In genomic region chr6:40907198-40907701, GRCh38 we compare ENCODE assay signal across 11 cellular contexts.
DNase-seq lines count a peak whose midpoint lies in the region; ATAC-seq and TF ChIP-seq lines count a peak whose summit lies in the region.
"Had no signal": no experiment of that assay in that cellular context is flagged by ENCODE, and none has a peak within 500 bp of the region (broad histone marks: within the 10 kb centered on the region; RNA-seq: fewer than 3 reads in every experiment).

No MANE protein-coding gene starts in this region.

- H3K79me2 ChIP-seq in PC-9 (ENCODE audit: low read depth): no peaks in the 10 kb centered on the region
- no peaks in the 10 kb centered on the region for H3K79me2 ChIP-seq in mesendoderm (ENCODE audit: control insufficient read depth, insufficient read depth, low read length)

- H3K4ac ChIP-seq in mesendoderm (ENCODE audit: low read depth, low read length): no peak overlapping the region

- no peaks in the 10 kb centered on the region for H3K9me2 ChIP-seq in PC-9 (ENCODE audit: insufficient read depth)

- POLR2A ChIA-PET in PC-9 (lab: Charles Lee; ENCODE audit: unreplicated experiment): interaction anchor here (0.5 to 0.7 kb wide), 3 partner anchors 13 to 1644 kb away, joined by 3 to 6 read pairs (median 3); no protein-coding TSS in a partner anchor

- H2AFZ ChIP-seq in PC-9: no peak overlapping the region

- H3K27ac ChIP-seq in PC-9 (peak overlapping the region; percentile 67), mesendoderm (ENCODE audit: low read depth, low read length) (no peak overlapping the region)
- H3K27ac ChIP-seq: WERI-Rb-1 had no signal

- no peak for ATAC-seq in HG02840 (IDR thresholded peaks at IDR 0.05; ENCODE audit: low FRiP score, unreplicated experiment)

- H3K4me1 ChIP-seq in PC-9 (replicated peaks; ENCODE audit: insufficient read depth) (peaks cover 27% of the 10 kb centered on the region), mesendoderm (ENCODE audit: control insufficient read depth, low read depth, low read length) (no peaks in the 10 kb centered on the region)

- no peak overlapping the region for H4K5ac ChIP-seq in mesendoderm (ENCODE audit: low read length)

- H3F3A ChIP-seq in PC-9 (ENCODE audit: insufficient read depth, low read depth): peaks cover 22% of the 10 kb centered on the region

- no peaks in the 10 kb centered on the region for H4K20me1 ChIP-seq in PC-9 (ENCODE audit: insufficient read depth)

- H3K36me3 ChIP-seq in PC-9 (ENCODE audit: low read depth) (no peaks in the 10 kb centered on the region), mesendoderm (ENCODE audit: control insufficient read depth, insufficient read depth, low read length) (no peaks in the 10 kb centered on the region)
- H3K36me3 ChIP-seq: WERI-Rb-1 had no signal

- H2BK5ac ChIP-seq in mesendoderm (ENCODE audit: low read length): no peak overlapping the region

- intact Hi-C loops in PC-9 (cut with micrococcal nuclease; ENCODE audit: unreplicated experiment): loop anchor here (2.0 to 5.0 kb wide), 2 partner anchors 45 to 90 kb away; no protein-coding TSS in a partner anchor

- H2AK5ac ChIP-seq in mesendoderm (ENCODE audit: low read length): no peak overlapping the region

- H3K4me2 ChIP-seq in PC-9: peak overlapping the region; percentile 53
- no peak overlapping the region for H3K4me2 ChIP-seq in mesendoderm (ENCODE audit: low read length)

- H2BK120ac ChIP-seq in mesendoderm (ENCODE audit: low read depth, low read length): no peak overlapping the region

- CTCF ChIA-PET in PC-9 (lab: Charles Lee): no interaction called here

- H4K8ac ChIP-seq in mesendoderm (ENCODE audit: low read depth, low read length): no peak overlapping the region

- TF ChIP-seq CTCF in PC-9 (conservative IDR thresholded peaks at IDR 0.05): no peak

- H3K9ac ChIP-seq in mesendoderm (ENCODE audit: low read length): no peak overlapping the region

- H3K23ac ChIP-seq in mesendoderm (ENCODE audit: low read length): no peak overlapping the region

- no peaks in the 10 kb centered on the region; the same call in 1 of the 2 replicates for H3K9me3 ChIP-seq in PC-9 (ENCODE audit: insufficient read depth, low read depth)

- WGBS in mesendoderm (ENCODE audit: extremely low coverage, insufficient coverage, low lambda C conversion rate): no CpG with 5 or more reads among the region's 4 CpGs

- H3K18ac ChIP-seq in mesendoderm (ENCODE audit: low read length): no peak overlapping the region

- no peak overlapping the region for H2BK15ac ChIP-seq in mesendoderm (replicated peaks; ENCODE audit: low read depth)

- H3K79me1 ChIP-seq in mesendoderm (ENCODE audit: low read length): no peaks in the 10 kb centered on the region

- H3K56ac ChIP-seq in mesendoderm (ENCODE audit: low read length): no peak overlapping the region

- DNase-seq in ACHN (peak; percentile 86), LHCN-M2 (ENCODE audit: low read depth) (peak; percentile 13), PC-9 (peak; percentile 85), glomerular visceral epithelial cell (ENCODE audit: extremely low spot score) (peak; percentile 97), mesendoderm (no peak)
- DNase-seq in stimulated activated CD4-positive, alpha-beta T cell treated with anti-CD3 and anti-CD28 coated beads, Interleukin-4, amount 100 ng/mL, for 4 hours: no peak
- DNase-seq in activated CD4-positive, alpha-beta T cell treated with anti-CD3 and anti-CD28 coated beads for 1 hour: no peak
- DNase-seq: CD4-positive, CD25-positive, alpha-beta regulatory T cell; stimulated activated CD4-positive, alpha-beta T cell treated with anti-CD3 and anti-CD28 coated beads, Interleukin-4, amount 100 ng/mL, for 24 hours; WERI-Rb-1 had no signal

- in situ Hi-C loops in ACHN (cut with HindIII; ENCODE audit: low pct_ligation_motif_present, low pct_unique_long_range_greater_than_20kb, low sequenced_read_pairs): no loop called here

- H3K4me3 ChIP-seq in PC-9 (no peak overlapping the region), mesendoderm (ENCODE audit: low read length) (no peak overlapping the region)

- BruUV-seq in PC-9 (replicated peaks; lab: Mats Ljungman, UMichigan): no TSS peak

- H3K27me3 ChIP-seq in PC-9 (ENCODE audit: insufficient read depth, low read depth) (no peaks in the 10 kb centered on the region), mesendoderm (ENCODE audit: insufficient read depth, low read length, poor library complexity) (no peaks in the 10 kb centered on the region)

Comparison
In these comparisons a context has a peak if more than half of its experiments do, and no peak if none do; other contexts are left out.
1. DNase-seq: peak in ACHN (single experiment), LHCN-M2 (single experiment), PC-9 (2 of 2) and glomerular visceral epithelial cell (single experiment); none in mesendoderm (single experiment), stimulated activated CD4-positive, alpha-beta T cell treated with anti-CD3 and anti-CD28 coated beads, Interleukin-4, amount 100 ng/mL, for 4 hours (0 of 2) and activated CD4-positive, alpha-beta T cell treated with anti-CD3 and anti-CD28 coated beads for 1 hour (single experiment).